In genomic region chr6:26660096-26660425, GRCh38 we compare ENCODE assay signal across 8 cellular contexts. TPM values are rescaled to one million over a fixed set of nuclear protein-coding genes. Genes with fewer than 3 reads are reported as not detected.
DNase-seq lines count a peak whose midpoint lies in the region; ATAC-seq and TF ChIP-seq lines count a peak whose summit lies in the region.

No MANE protein-coding gene starts in this region.

- peaks cover 26% of the 10 kb centered on the region for H3K36me3 Mint-ChIP-seq in activated T-helper 17 cell treated with anti-CD3 and anti-CD28 coated beads, Interleukin-2, amount 50 U/mL, for 72 hours (ENCODE audit: low read depth)

- ATAC-seq in GM19455 (IDR thresholded peaks at IDR 0.05; ENCODE audit: unreplicated experiment) (peak; percentile 29), HG03571 (IDR thresholded peaks at IDR 0.05; ENCODE audit: unreplicated experiment) (peak; percentile 11)
- ATAC-seq in activated T-helper 17 cell treated with anti-CD3 and anti-CD28 coated beads, Interleukin-2, amount 50 U/mL, for 72 hours (replicated peaks) = peak; percentile 42

- peaks cover 19% of the 10 kb centered on the region for H3K4me1 Mint-ChIP-seq in activated T-helper 17 cell treated with anti-CD3 and anti-CD28 coated beads, Interleukin-2, amount 50 U/mL, for 72 hours

- no peaks in the 10 kb centered on the region for H3K9me3 Mint-ChIP-seq in activated T-helper 17 cell treated with anti-CD3 and anti-CD28 coated beads, Interleukin-2, amount 50 U/mL, for 72 hours

- peak overlapping the region; percentile 77 for H3K27ac Mint-ChIP-seq in activated T-helper 17 cell treated with anti-CD3 and anti-CD28 coated beads, Interleukin-2, amount 50 U/mL, for 72 hours

- H3K27me3 Mint-ChIP-seq in activated T-helper 17 cell treated with anti-CD3 and anti-CD28 coated beads, Interleukin-2, amount 50 U/mL, for 72 hours = peaks cover 25% of the 10 kb centered on the region

- H3K27me3 ChIP-seq in right atrium auricular region (no peaks in the 10 kb centered on the region), skeletal muscle tissue (ENCODE audit: control insufficient read depth in 3 of 3, insufficient read depth in 3 of 3, low read length in 3 of 3) (peaks cover 6 to 7% (median 6%) of the 10 kb centered on the region in 3 donors)

- TF ChIP-seq CTCF in right atrium auricular region (IDR thresholded peaks at IDR 0.05) = no peak

- peaks cover 0 to 24% of the 10 kb centered on the region in 2 donors for H3K4me1 ChIP-seq in right atrium auricular region
- peaks cover 10 to 22% (median 12%) of the 10 kb centered on the region in 3 donors for H3K4me1 ChIP-seq in skeletal muscle tissue (ENCODE audit: control insufficient read depth in 3 of 3, insufficient read depth in 3 of 3, low read length in 3 of 3)

- peak overlapping the region; percentile 68 to 86 (median 82) for H3K9ac ChIP-seq in skeletal muscle tissue (ENCODE audit: low read depth in 1 of 3, low read length in 3 of 3)

- peak overlapping the region; percentile 85 for H3K4me3 Mint-ChIP-seq in activated T-helper 17 cell treated with anti-CD3 and anti-CD28 coated beads, Interleukin-2, amount 50 U/mL, for 72 hours

- DNase-seq in DMS 273 (lab: John Stamatoyannopoulos, UW; ENCODE audit: unreplicated experiment) (peak; percentile 68), right atrium auricular region (ENCODE audit: low spot score) (no peak), SHP77 treated with DMSO at 0.1 percent for 48 hours (lab: John Stamatoyannopoulos, UW) (no peak), NCI-H1105 (lab: John Stamatoyannopoulos, UW) (no peak)

- no peaks in the 10 kb centered on the region for H3K36me3 ChIP-seq in right atrium auricular region
- peaks cover 0 to 13% (median 5%) of the 10 kb centered on the region in 3 donors for H3K36me3 ChIP-seq in skeletal muscle tissue (ENCODE audit: control insufficient read depth in 3 of 3, insufficient read depth in 3 of 3, low read length in 3 of 3)

- no peaks in the 10 kb centered on the region for H3K9me3 ChIP-seq in right atrium auricular region
- no peaks in the 10 kb centered on the region for H3K9me3 ChIP-seq in skeletal muscle tissue (ENCODE audit: control insufficient read depth in 3 of 3, low read length in 3 of 3)

- H3K27ac ChIP-seq in right atrium auricular region = peak overlapping the region; percentile 83 to 89
- H3K27ac ChIP-seq in skeletal muscle tissue (ENCODE audit: low read depth, low read length) = peak overlapping the region; percentile 56

- peak overlapping the region; percentile 67 to 75 for H3K4me3 ChIP-seq in right atrium auricular region
- H3K4me3 ChIP-seq in skeletal muscle tissue (ENCODE audit: low read length in 3 of 3) = peak overlapping the region; percentile 86 to 93 (median 91)

RNA-seq across cellular contexts. Expression of gene ZNF322, which starts 0.5 kb away (rescaled TPM):
- 1 to 10 TPM; 9.4 to 9.7 TPM for total RNA-seq in activated T-helper 17 cell treated with anti-CD3 and anti-CD28 coated beads, Interleukin-2, amount 50 U/mL, for 72 hours
- total RNA-seq in right atrium auricular region (1 to 10 TPM; 7.5 to 7.8 TPM), skeletal muscle tissue (17.2 TPM)
